18 cellular contexts compared by ENCODE assay signal in the genomic region with DNA sequence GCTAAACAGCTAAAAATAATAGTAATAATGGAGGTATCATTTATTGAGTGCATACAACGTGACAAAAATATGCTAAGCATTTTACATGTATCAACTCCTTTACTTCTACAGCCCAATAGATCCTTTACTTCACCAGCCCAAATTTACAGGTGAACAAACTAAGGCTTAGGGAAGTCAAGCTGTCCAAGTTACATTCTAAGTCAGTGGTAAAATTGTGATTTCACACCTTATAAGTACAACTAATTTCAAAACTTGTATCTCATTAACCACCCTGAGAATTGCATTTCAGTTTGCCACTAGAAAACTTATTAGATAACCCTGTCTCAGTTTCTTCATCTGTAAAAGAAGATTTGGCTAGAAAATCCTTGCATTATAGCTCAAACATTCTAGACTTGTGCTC. TPM values are rescaled to one million over a fixed set of nuclear protein-coding genes. Genes with fewer than 3 reads are reported as not detected.
DNase-seq lines count a peak whose midpoint lies in the region; ATAC-seq and TF ChIP-seq lines count a peak whose summit lies in the region.
"Had no signal": no experiment of that assay in that cellular context is flagged by ENCODE, and none has a peak within 500 bp of the region (broad histone marks: within the 10 kb centered on the region; RNA-seq: fewer than 3 reads in every experiment).

No MANE protein-coding gene starts in this region.

- no peaks in the 10 kb centered on the region for H3K9me3 Mint-ChIP-seq in CD8-positive, alpha-beta memory T cell
- H3K9me3 Mint-ChIP-seq: H9 had no signal

- no peak for DNase-seq in CD8-positive, alpha-beta memory T cell
- DNase-seq in Panc1 (ENCODE audit: low read depth, low spot score) (no peak), mesenteric fat pad (ENCODE audit: low spot score) (no peak), WERI-Rb-1 (no peak), COLO668 (lab: John Stamatoyannopoulos, UW; ENCODE audit: unreplicated experiment) (no peak), hypothalamus (lab: John Stamatoyannopoulos, UW) (no peak)
- DNase-seq: ACHN, BE2C, DMS153, EL, H9, Kasumi-1, NCI-H1417 treated with DMSO at 0.1 percent for 48 hours, NCI-H2081, NCI-H524 treated with DMSO at 0.1 percent for 48 hours had no signal

- H3K27me3 ChIP-seq in CD8-positive, alpha-beta memory T cell (ENCODE audit: insufficient read depth, low read length, poor library complexity, severe bottlenecking) = no peaks in the 10 kb centered on the region
- H3K27me3 ChIP-seq in Panc1 (ENCODE audit: control insufficient read depth, insufficient read depth, low read length) (no peaks in the 10 kb centered on the region), WERI-Rb-1 (ENCODE audit: insufficient read depth, low read depth, severe bottlenecking) (no peaks in the 10 kb centered on the region)
- H3K27me3 ChIP-seq: BE2C had no signal

- H3K27ac ChIP-seq in CD8-positive, alpha-beta memory T cell (ENCODE audit: low read depth, low read length) = no peak overlapping the region
- H3K27ac ChIP-seq in Panc1 (ENCODE audit: low read length) (no peak overlapping the region), WERI-Rb-1 (no peak overlapping the region)
- H3K27ac ChIP-seq: SK-N-MC had no signal

- POLR2A ChIA-PET in CD8-positive, alpha-beta memory T cell (lab: Charles Lee) = no interaction called here
- POLR2A ChIA-PET in Panc1 (lab: Charles Lee) = no interaction called here

- intact Hi-C loops in Panc1 (cut with micrococcal nuclease; ENCODE audit: unreplicated experiment) = no loop called here

- no peaks in the 10 kb centered on the region for H3K27me3 Mint-ChIP-seq in CD8-positive, alpha-beta memory T cell

- peaks cover 0 to 28% (median 7%) of the 10 kb centered on the region in 3 donors for H3K36me3 Mint-ChIP-seq in CD8-positive, alpha-beta memory T cell

- TSS peak; percentile 25 for BruUV-seq in Panc1 (replicated peaks; lab: Mats Ljungman, UMichigan)

- H3K4me1 ChIP-seq in CD8-positive, alpha-beta memory T cell (ENCODE audit: insufficient read depth, low read length) = peaks cover 9% of the 10 kb centered on the region
- H3K4me1 ChIP-seq in Panc1 (ENCODE audit: control insufficient read depth, insufficient read depth, low read length) = no peaks in the 10 kb centered on the region
- H3K4me1 ChIP-seq: BE2C had no signal

- in situ Hi-C loops in Panc1 (cut with HindIII; ENCODE audit: low pct_unique_long_range_greater_than_20kb, low sequenced_read_pairs) = no loop called here

- H3K9me3 ChIP-seq in CD8-positive, alpha-beta memory T cell (ENCODE audit: low read length) = no peaks in the 10 kb centered on the region
- no peaks in the 10 kb centered on the region for H3K9me3 ChIP-seq in Panc1 (ENCODE audit: control insufficient read depth, insufficient read depth, low read depth, low read length)
- H3K9me3 ChIP-seq in WERI-Rb-1 (ENCODE audit: severe bottlenecking) = no peaks in the 10 kb centered on the region
- H3K9me3 ChIP-seq: BE2C had no signal

- no peak overlapping the region for H3K4me3 ChIP-seq in CD8-positive, alpha-beta memory T cell (ENCODE audit: low read length)
- H3K4me3 ChIP-seq in Panc1 (ENCODE audit: low read depth in 2 of 2, low read length in 2 of 2) (no peak overlapping the region), WERI-Rb-1 (ENCODE audit: low read depth, low read length) (no peak overlapping the region)
- H3K4me3 ChIP-seq: SK-N-MC had no signal

- H3K4me3 Mint-ChIP-seq in CD8-positive, alpha-beta memory T cell = peak overlapping the region in 1 of 7 donors; percentile 20
- H3K4me3 Mint-ChIP-seq: H9 had no signal

- peak overlapping the region in 5 of 8 donors; percentile 18 to 73 (median 41) for H3K27ac Mint-ChIP-seq in CD8-positive, alpha-beta memory T cell
- H3K27ac Mint-ChIP-seq: H9 had no signal

- ATAC-seq in GM19043 (IDR thresholded peaks at IDR 0.05; ENCODE audit: low read depth, unreplicated experiment) = peak; percentile 37
- peak; percentile 48 for ATAC-seq in HG02870 (IDR thresholded peaks at IDR 0.05; ENCODE audit: unreplicated experiment)
- no peak for ATAC-seq in Panc1

- no peaks in the 10 kb centered on the region for H3K36me3 ChIP-seq in CD8-positive, alpha-beta memory T cell (ENCODE audit: insufficient read depth, low read length)
- H3K36me3 ChIP-seq in Panc1 (ENCODE audit: control insufficient read depth, insufficient read depth, low read length) = no peaks in the 10 kb centered on the region
- H3K36me3 ChIP-seq in WERI-Rb-1 = no peaks in the 10 kb centered on the region

- peaks cover 34 to 59% (median 52%) of the 10 kb centered on the region in 3 donors for H3K4me1 Mint-ChIP-seq in CD8-positive, alpha-beta memory T cell
- H3K4me1 Mint-ChIP-seq: H9 had no signal

- TF ChIP-seq CTCF in Panc1 (IDR thresholded peaks at IDR 0.05) = no peak
- TF ChIP-seq CTCF in WERI-Rb-1 (IDR thresholded peaks at IDR 0.05; ENCODE audit: low read depth, low read length) = no peak

- CTCF ChIA-PET in CD8-positive, alpha-beta memory T cell (lab: Charles Lee) = interaction anchor here (1.6 kb wide), 1 partner anchor 38 kb away, joined by 4 read pairs; the partner anchor contains the start of gene C3orf33
- CTCF ChIA-PET in Panc1 (lab: Charles Lee) = no interaction called here

RNA-seq across cellular contexts. Expression of gene SLC33A1, which starts 10.7 kb away (rescaled TPM):
- total RNA-seq in CD8-positive, alpha-beta memory T cell = 10 to 100 TPM; 22.8 to 24.8 TPM
- polyA plus RNA-seq in CD8-positive, alpha-beta memory T cell = 19.5 TPM
- total RNA-seq in Panc1 (2021; ENCODE audit: unreplicated experiment) (27.2 TPM), mesenteric fat pad (30.0 TPM)
- 13.7 TPM for polyA plus RNA-seq in Panc1 (2012; ENCODE audit: insufficient read length)

RNA-seq across cellular contexts. Expression of gene GMPS, which starts 26.9 kb away (rescaled TPM):
- 100 to 1,000 TPM; 113 to 117 TPM for total RNA-seq in CD8-positive, alpha-beta memory T cell
- polyA plus RNA-seq in CD8-positive, alpha-beta memory T cell = 63.7 TPM
- total RNA-seq in Panc1 (2021; ENCODE audit: unreplicated experiment) (137 TPM), mesenteric fat pad (39.0 TPM)
- 59.2 TPM for polyA plus RNA-seq in Panc1 (2012; ENCODE audit: insufficient read length)

RNA-seq across cellular contexts. Expression of gene C3orf33, which starts 37.5 kb away (rescaled TPM):
- total RNA-seq in CD8-positive, alpha-beta memory T cell = 1 to 10 TPM; 1.8 to 2.2 TPM
- polyA plus RNA-seq in CD8-positive, alpha-beta memory T cell = 4.9 TPM
- total RNA-seq in Panc1 (2021; ENCODE audit: unreplicated experiment) (3.2 TPM), mesenteric fat pad (2.7 TPM)
- polyA plus RNA-seq in Panc1 (2012; ENCODE audit: insufficient read length) = 2.5 TPM
